6 cellular contexts compared by ENCODE assay signal in the genomic region with DNA sequence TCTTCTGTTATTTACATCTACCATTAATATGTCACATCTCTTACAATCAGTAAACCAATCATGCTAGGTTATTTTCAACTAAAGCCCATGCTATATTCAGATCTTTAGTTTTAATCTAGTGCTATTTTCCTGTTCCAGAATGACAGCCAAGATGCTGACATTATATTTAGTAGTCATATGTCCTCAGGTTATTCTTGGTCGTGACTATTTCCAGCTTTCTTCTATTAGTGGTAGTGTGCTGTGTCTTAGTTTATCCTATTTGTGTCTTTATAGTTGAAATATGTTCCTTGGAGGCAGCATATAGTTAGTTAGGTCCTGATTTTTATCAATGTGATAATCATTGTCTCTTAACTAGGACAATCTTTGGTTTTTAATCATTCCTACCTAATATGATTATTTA.
"Had no signal": no experiment of that assay in that cellular context is flagged by ENCODE, and none has a peak within 500 bp of the region (broad histone marks: within the 10 kb centered on the region; RNA-seq: fewer than 3 reads in every experiment).

No MANE protein-coding gene starts in this region.

- ATAC-seq: HepG2, K562 had no signal

- DNase-seq: IMR-90, KBM-7, KG1 had no signal

- H3K4me3 ChIP-seq: K562 had no signal

- H3K27ac ChIP-seq: HL-60 had no signal
